In the genomic region with DNA sequence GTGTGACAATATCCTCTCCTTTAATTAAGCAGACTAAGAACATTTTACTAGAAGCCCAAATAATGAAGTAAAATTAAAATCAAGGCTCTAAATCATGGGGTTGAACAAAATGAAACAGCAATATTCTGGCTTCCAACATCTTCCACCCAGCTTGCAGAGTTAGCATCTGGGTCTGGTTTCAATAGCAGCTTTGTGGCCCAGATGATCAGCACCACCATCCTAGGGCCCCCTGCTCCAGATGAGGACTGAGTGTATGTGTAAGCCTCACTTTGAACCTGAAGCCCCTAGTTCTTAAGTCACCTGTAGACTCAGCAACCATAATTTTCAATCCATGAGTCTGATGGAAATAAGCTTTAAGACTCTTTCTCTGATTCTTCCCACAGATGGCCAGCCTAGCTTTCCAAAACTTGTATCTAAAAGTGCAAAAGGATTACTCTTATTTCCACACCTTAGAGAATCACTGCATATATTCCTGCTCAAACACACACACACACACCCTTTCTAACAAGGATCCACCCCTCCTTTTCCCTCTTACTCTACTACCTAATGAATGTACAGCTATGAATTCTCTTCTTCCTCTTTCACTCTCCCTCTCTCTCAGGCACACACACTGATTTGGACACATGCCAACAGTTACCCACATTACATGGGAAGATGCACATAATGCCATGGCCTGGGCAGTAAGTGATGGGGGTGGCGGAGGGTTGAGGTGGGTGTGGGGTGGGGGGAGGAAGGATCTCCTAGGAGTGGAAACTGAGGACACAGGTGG, we compare ENCODE assay signal across 16 cellular contexts. TPM values are rescaled to one million over a fixed set of nuclear protein-coding genes. Genes with fewer than 3 reads are reported as not detected.
DNase-seq lines count a peak whose midpoint lies in the region; ATAC-seq and TF ChIP-seq lines count a peak whose summit lies in the region.
"Had no signal": no experiment of that assay in that cellular context is flagged by ENCODE, and none has a peak within 500 bp of the region (broad histone marks: within the 10 kb centered on the region; RNA-seq: fewer than 3 reads in every experiment).

No MANE protein-coding gene starts in this region.

- H3K4me3 ChIP-seq in tibial artery = no peak overlapping the region
- H3K4me3 ChIP-seq: body of pancreas, left ventricle myocardium inferior, SK-N-MC, vagina had no signal

- no peaks in the 10 kb centered on the region for H3K27me3 ChIP-seq in tibial artery
- H3K27me3 ChIP-seq: body of pancreas, vagina had no signal

- H3K36me3 ChIP-seq in tibial artery = no peaks in the 10 kb centered on the region
- H3K36me3 ChIP-seq: left ventricle myocardium inferior, vagina had no signal

- peaks cover 1 to 7% of the 10 kb centered on the region in 2 donors for H3K36me3 Mint-ChIP-seq in stimulated activated naive B cell treated with anti-CD40 and anti-IgM and Interleukin-4, amounts not matched to agents 10 μg/mL and 1 μg/mL and 100 μg/mL, for 72 hours

- peaks cover 59 to 73% of the 10 kb centered on the region in 2 donors for H3K4me1 Mint-ChIP-seq in stimulated activated naive B cell treated with anti-CD40 and anti-IgM and Interleukin-4, amounts not matched to agents 10 μg/mL and 1 μg/mL and 100 μg/mL, for 72 hours

- H3K27ac Mint-ChIP-seq in stimulated activated naive B cell treated with anti-CD40 and anti-IgM and Interleukin-4, amounts not matched to agents 10 μg/mL and 1 μg/mL and 100 μg/mL, for 72 hours = peak overlapping the region; percentile 0
- H3K27ac Mint-ChIP-seq: activated T-cell treated with anti-CD3 and anti-CD28 coated beads, Interleukin-2, amount 50 U/mL, for 72 hours had no signal

- no peaks in the 10 kb centered on the region for H3K9me3 Mint-ChIP-seq in stimulated activated naive B cell treated with anti-CD40 and anti-IgM and Interleukin-4, amounts not matched to agents 10 μg/mL and 1 μg/mL and 100 μg/mL, for 72 hours
- H3K9me3 Mint-ChIP-seq: activated T-cell treated with anti-CD3 and anti-CD28 coated beads, Interleukin-2, amount 50 U/mL, for 72 hours had no signal

- no peaks in the 10 kb centered on the region for H3K27me3 Mint-ChIP-seq in stimulated activated naive B cell treated with anti-CD40 and anti-IgM and Interleukin-4, amounts not matched to agents 10 μg/mL and 1 μg/mL and 100 μg/mL, for 72 hours

- DNase-seq in NCI-H345 (lab: John Stamatoyannopoulos, UW) (peak; percentile 38), NCI-H345 treated with DMSO at 0.1 percent for 48 hours (lab: John Stamatoyannopoulos, UW; ENCODE audit: unreplicated experiment) (no peak), NCI-H2029 treated with DMSO at 0.1 percent for 48 hours (lab: John Stamatoyannopoulos, UW) (peak; percentile 39), HuH-7.5 (ENCODE audit: low spot score) (no peak), tibial artery (no peak), SK-N-DZ (ENCODE audit: low spot score) (no peak)
- DNase-seq in stimulated activated naive B cell treated with anti-CD40 and anti-IgM and Interleukin-4, amounts not matched to agents 10 μg/mL and 1 μg/mL and 100 μg/mL, for 72 hours = peak; percentile 26
- DNase-seq: activated T-cell treated with anti-CD3 and anti-CD28 coated beads, Interleukin-2, amount 50 U/mL, for 72 hours; left ventricle myocardium inferior; NCI-H226; small intestine had no signal

- peaks cover 0 to 53% (median 23%) of the 10 kb centered on the region in 4 donors for H3K4me1 ChIP-seq in tibial artery

- peak overlapping the region in 1 of 2 donors; percentile 2 for H3K4me3 Mint-ChIP-seq in stimulated activated naive B cell treated with anti-CD40 and anti-IgM and Interleukin-4, amounts not matched to agents 10 μg/mL and 1 μg/mL and 100 μg/mL, for 72 hours
- H3K4me3 Mint-ChIP-seq: activated T-cell treated with anti-CD3 and anti-CD28 coated beads, Interleukin-2, amount 50 U/mL, for 72 hours had no signal

- peak overlapping the region; percentile 75 for H3K27ac ChIP-seq in angular gyrus (ENCODE audit: low read depth, low read length)
- H3K27ac ChIP-seq in tibial artery = no peak overlapping the region
- H3K27ac ChIP-seq: left ventricle myocardium inferior, SK-N-MC, vagina had no signal

- H3K9me3 ChIP-seq in tibial artery = no peaks in the 10 kb centered on the region
- H3K9me3 ChIP-seq: body of pancreas, left ventricle myocardium inferior, vagina had no signal

- peak; percentile 22 to 39 for ATAC-seq in stimulated activated naive B cell treated with anti-CD40 and anti-IgM and Interleukin-4, amounts not matched to agents 10 μg/mL and 1 μg/mL and 100 μg/mL, for 72 hours (replicated peaks)
- ATAC-seq: activated CD4-positive, CD25-positive, alpha-beta regulatory T cell treated with anti-CD3 and anti-CD28 coated beads, Interleukin-2, amount 50 U/mL, for 24 hours; activated T-cell treated with anti-CD3 and anti-CD28 coated beads, Interleukin-2, amount 50 U/mL, for 72 hours; body of pancreas had no signal

- intact Hi-C loops in tibial artery (cut with DNase I; ENCODE audit: low total_unique reads) = no loop called here

- TF ChIP-seq CTCF in tibial artery (IDR thresholded peaks at IDR 0.05) = no peak

RNA-seq across cellular contexts. Expression of a gene that starts 3.5 kb away (rescaled TPM):
- 17.2 and 19.5 TPM in 2 replicates for polyA plus RNA-seq in SK-N-DZ (2014; cell fraction: cytosol; rRNA removed)
- polyA plus RNA-seq in SK-N-DZ (2014; cell fraction: nucleus; rRNA removed) = 27.4 and 32.9 TPM in 2 replicates

RNA-seq across cellular contexts. Expression of a gene that starts 9.7 kb away (rescaled TPM):
- polyA plus RNA-seq in SK-N-DZ (2014; cell fraction: cytosol; rRNA removed) = not detected in 2 replicates
- polyA plus RNA-seq in SK-N-DZ (2014; cell fraction: nucleus; rRNA removed) = 0.06 TPM in 1 of 2 replicates, not detected in the other
- polyA plus RNA-seq: small intestine had no signal

RNA-seq across cellular contexts. Expression of a gene that starts 39.7 kb away (rescaled TPM):
- polyA plus RNA-seq in SK-N-DZ (2014; cell fraction: cytosol; rRNA removed) = 337 and 389 TPM in 2 replicates
- polyA plus RNA-seq in SK-N-DZ (2014; cell fraction: nucleus; rRNA removed) = 269 and 271 TPM in 2 replicates

Comparison
In these comparisons a context has a peak if more than half of its experiments do, and no peak if none do; other contexts are left out.
1. DNase-seq: peak in NCI-H345 (single experiment), NCI-H2029 treated with DMSO at 0.1 percent for 48 hours (single experiment) and stimulated activated naive B cell treated with anti-CD40 and anti-IgM and Interleukin-4, amounts not matched to agents 10 μg/mL and 1 μg/mL and 100 μg/mL, for 72 hours (single experiment); none in NCI-H345 treated with DMSO at 0.1 percent for 48 hours (single experiment), HuH-7.5 (single experiment), tibial artery (0 of 2) and SK-N-DZ (single experiment).